In genomic region chr15:44729394-44729913, GRCh38 we compare ENCODE assay signal across 8 cellular contexts. TPM values are rescaled to one million over a fixed set of nuclear protein-coding genes. Genes with fewer than 3 reads are reported as not detected.
DNase-seq lines count a peak whose midpoint lies in the region; ATAC-seq, FAIRE-seq and TF ChIP-seq lines count a peak whose summit lies in the region.

No MANE protein-coding gene starts in this region.

- POLR2A ChIA-PET in A549 (lab: Yijun Ruan, JAX): interaction anchor here (1.0 to 3.7 kb wide), 4 partner anchors 9 to 66 kb away, joined by 3 to 81 read pairs (median 8); partner anchors contain the start of genes B2M, PATL2 and SPG11

- peak overlapping the region; percentile 99 to 100 for H3K4me3 Mint-ChIP-seq in stimulated activated naive CD8-positive, alpha-beta T cell treated with anti-CD3 and anti-CD28 coated beads, Interleukin-15, amount 100 ng/mL, for 72 hours

- DNase-seq in A549 (ENCODE audit: low read depth in 1 of 2, low spot score in 1 of 2) (no peak), NT2/D1 (ENCODE audit: low read depth, low spot score) (no peak), mammary epithelial cell (no peak), left lobe of liver (ENCODE audit: low spot score) (no peak), ecto neural progenitor cell (ENCODE audit: low spot score) (no peak), DMS153 (lab: John Stamatoyannopoulos, UW) (no peak)
- peak in 1 of 2 donors; percentile 66 for DNase-seq in stimulated activated naive CD8-positive, alpha-beta T cell treated with anti-CD3 and anti-CD28 coated beads, Interleukin-15, amount 100 ng/mL, for 72 hours

- WGBS in A549 (ENCODE audit: missing lambda C conversion rate): 7% methylated on average over 19 of the region's 20 CpGs
- WGBS in mammary epithelial cell (ENCODE audit: low coverage, missing lambda C conversion rate): 9% methylated on average over 18 of the region's 20 CpGs

- intact Hi-C loops in mammary epithelial cell (cut with micrococcal nuclease): loop anchor here (1.0 kb wide), 1 partner anchor 18 kb away; the partner anchor contains the start of genes B2M and PATL2

- H3K4me2 ChIP-seq in A549 (peak overlapping the region; percentile 78), mammary epithelial cell (ENCODE audit: insufficient read depth, low read depth, low read length) (peak overlapping the region; percentile 86)

- H3K27ac ChIP-seq in A549 (peak overlapping the region; percentile 83 to 93), mammary epithelial cell (ENCODE audit: insufficient read depth, low read depth, low read length) (peak overlapping the region; percentile 91)

- no peaks in the 10 kb centered on the region for H4K20me1 ChIP-seq in mammary epithelial cell (ENCODE audit: insufficient read depth, low read length)

- ATAC-seq in A549 (no peak; a peak in 2 of 6 replicates), GM18909 (IDR thresholded peaks at IDR 0.05; ENCODE audit: poor library complexity, unreplicated experiment) (peak; percentile 3), left lobe of liver (peak; percentile 35)
- ATAC-seq in stimulated activated naive CD8-positive, alpha-beta T cell treated with anti-CD3 and anti-CD28 coated beads, Interleukin-15, amount 100 ng/mL, for 72 hours: peak; percentile 18

- TF ChIP-seq RAD21 in A549 (conservative IDR thresholded peaks at IDR 0.05 in 1 of 2, IDR thresholded peaks at IDR 0.05 in 1 of 2): no peak

- dilution Hi-C loops in mammary epithelial cell (cut with HindIII; ENCODE audit: low sequenced_read_pairs): loop anchor here (5.0 kb wide), 2 partner anchors 58 to 82 kb away; no protein-coding TSS in a partner anchor

- peak overlapping the region; percentile 98 for H2AFZ ChIP-seq in mammary epithelial cell (ENCODE audit: low read depth, low read length)

- CTCF ChIA-PET in A549 (lab: Yijun Ruan, JAX): interaction anchor here (0.6 to 3.0 kb wide), 9 partner anchors 9 to 137 kb away, joined by 3 to 13 read pairs (median 4); partner anchors contain the start of gene SPG11
- CTCF ChIA-PET in mammary epithelial cell (lab: Charles Lee; ENCODE audit: low non-redundant PET): interaction anchor here (1.4 kb wide), 1 partner anchor 16 kb away, joined by 4 read pairs; no protein-coding TSS in a partner anchor

- BruUV-seq in mammary epithelial cell (replicated peaks; lab: Mats Ljungman, UMichigan): no TSS peak

- no peak for TF ChIP-seq EP300 in A549 (IDR thresholded peaks at IDR 0.05)

- H3K4me1 ChIP-seq in A549: peaks cover 33% of the 10 kb centered on the region
- peaks cover 2% of the 10 kb centered on the region for H3K4me1 ChIP-seq in NT2/D1 (ENCODE audit: insufficient read depth, insufficient read length)
- peaks cover 20% of the 10 kb centered on the region for H3K4me1 ChIP-seq in mammary epithelial cell (ENCODE audit: insufficient read depth, low read length)

- in situ Hi-C loops in mammary epithelial cell (cut with MboI; ENCODE audit: low sequenced_read_pairs in 2 of 2): loop anchor here (5.0 to 25.0 kb wide), 3 partner anchors 65 to 142 kb away; partner anchors contain the start of gene SPG11 (in 2 of the 2)

- H3K27ac Mint-ChIP-seq in stimulated activated naive CD8-positive, alpha-beta T cell treated with anti-CD3 and anti-CD28 coated beads, Interleukin-15, amount 100 ng/mL, for 72 hours: peak overlapping the region; percentile 100

- peak overlapping the region; percentile 58 for H3K4me3 ChIP-seq in A549
- peak overlapping the region; percentile 91 for H3K4me3 ChIP-seq in NT2/D1 (ENCODE audit: insufficient read length, low read depth)
- peak overlapping the region; percentile 70 to 83 (median 76) for H3K4me3 ChIP-seq in mammary epithelial cell (replicated peaks in 1 of 3; ENCODE audit: insufficient read depth in 1 of 3, low read depth in 2 of 3, low read length in 3 of 3)

- H3K9ac ChIP-seq in NT2/D1 (ENCODE audit: insufficient read length, low read depth) (peak overlapping the region; percentile 80), mammary epithelial cell (ENCODE audit: insufficient read depth, low read length) (peak overlapping the region; percentile 92)

- no peak for TF ChIP-seq POLR2A in A549 (IDR thresholded peaks at IDR 0.05; ENCODE audit: low read length)

- no peak for FAIRE-seq in A549 (lab: Jason Lieb, UNC)

- H3K4me1 Mint-ChIP-seq in stimulated activated naive CD8-positive, alpha-beta T cell treated with anti-CD3 and anti-CD28 coated beads, Interleukin-15, amount 100 ng/mL, for 72 hours: peaks cover 73% of the 10 kb centered on the region

- no peaks in the 10 kb centered on the region for H3K79me2 ChIP-seq in mammary epithelial cell (ENCODE audit: insufficient read depth, low read length)

- H3K9me3 ChIP-seq in A549 (no peaks in the 10 kb centered on the region), NT2/D1 (ENCODE audit: insufficient read depth, low read length) (no peaks in the 10 kb centered on the region), mammary epithelial cell (replicated peaks; ENCODE audit: insufficient read depth, low read length) (no peaks in the 10 kb centered on the region)

- no peaks in the 10 kb centered on the region for H3K27me3 Mint-ChIP-seq in stimulated activated naive CD8-positive, alpha-beta T cell treated with anti-CD3 and anti-CD28 coated beads, Interleukin-15, amount 100 ng/mL, for 72 hours

- H3K27me3 ChIP-seq in NT2/D1 (ENCODE audit: insufficient read depth, insufficient read length): peaks cover 12% of the 10 kb centered on the region
- no peaks in the 10 kb centered on the region for H3K27me3 ChIP-seq in mammary epithelial cell (ENCODE audit: insufficient read depth, low read length)

- H3K36me3 ChIP-seq in NT2/D1 (ENCODE audit: insufficient read depth, insufficient read length, low read length): peaks cover 8% of the 10 kb centered on the region
- peaks cover 2% of the 10 kb centered on the region for H3K36me3 ChIP-seq in mammary epithelial cell (ENCODE audit: insufficient read depth, low read length)

- no peaks in the 10 kb centered on the region for H3K9me3 Mint-ChIP-seq in stimulated activated naive CD8-positive, alpha-beta T cell treated with anti-CD3 and anti-CD28 coated beads, Interleukin-15, amount 100 ng/mL, for 72 hours

- no peak for TF ChIP-seq CTCF in A549 (IDR thresholded peaks at IDR 0.05)
- no peak for TF ChIP-seq CTCF in mammary epithelial cell (conservative IDR thresholded peaks at IDR 0.05 in 1 of 2, IDR thresholded peaks at IDR 0.05 in 1 of 2; ENCODE audit: extremely low read depth in 1 of 2, insufficient read depth in 1 of 2, low read depth in 1 of 2, low read length in 2 of 2)

TF ChIP-seq in A549, 52 proteins besides CTCF, POLR2A, EP300 and RAD21:
- TF ChIP-seq POLR2AphosphoS2 (conservative IDR thresholded peaks at IDR 0.05; ENCODE audit: low read length): no peak
- no peak for TF ChIP-seq HDAC2 (IDR thresholded peaks at IDR 0.05)
- no peak for TF ChIP-seq ZC3H11A (IDR thresholded peaks at IDR 0.05)
- no peak for TF ChIP-seq NR3C1 (IDR thresholded peaks at IDR 0.05)
- no peak for TF ChIP-seq HOXB13 (CRISPR knock-in tag; IDR thresholded peaks at IDR 0.05; ENCODE audit: low read depth)
- peak; percentile 18; the same call in 1 of the 2 replicates for TF ChIP-seq MAX (IDR thresholded peaks at IDR 0.05)

RNA-seq across cellular contexts. Expression of gene TRIM69, which starts 6.9 kb away (rescaled TPM):
- 9.3 and 10.4 TPM in 2 replicates for polyA plus RNA-seq in A549 (2011; rRNA removed)
- 2.6 and 2.9 TPM in 2 replicates for polyA plus RNA-seq in A549 (2012; cell fraction: cytosol; rRNA removed)
- polyA plus RNA-seq in A549 (2012; cell fraction: nucleus; rRNA removed): 1.5 and 2.7 TPM in 2 replicates
- 6.0 to 9.9 TPM (median 9.0 TPM) in 3 replicates for polyA plus RNA-seq in A549 (2017; fragmentation: RNase III; extraction: RNeasy Plus Mini Kit Qiagen cat#74134 plus additional on column Dnase treatment)
- polyA minus RNA-seq in A549 (2011; rRNA and poly(A)+ RNA removed): 6.3 and 7.3 TPM in 2 replicates
- 1 to 10 TPM; 7.7 to 9.0 TPM for total RNA-seq in mammary epithelial cell
- 4.5 TPM for polyA plus RNA-seq in mammary epithelial cell
- 32.9 TPM for polyA minus RNA-seq in mammary epithelial cell
- 5.2 TPM for total RNA-seq in left lobe of liver

RNA-seq across cellular contexts. Expression of gene B2M, which starts 18.1 kb away (rescaled TPM):
- polyA plus RNA-seq in A549 (2011; rRNA removed) (823 and 934 TPM in 2 replicates), A549 (2017; fragmentation: RNase III; extraction: RNeasy Plus Mini Kit Qiagen cat#74134 plus additional on column Dnase treatment) (486 to 559 TPM (median 514 TPM) in 3 replicates), mammary epithelial cell (2,230 TPM)
- 284 and 325 TPM in 2 replicates for polyA plus RNA-seq in A549 (2012; cell fraction: cytosol; rRNA removed)
- 183 and 334 TPM in 2 replicates for polyA plus RNA-seq in A549 (2012; cell fraction: nucleus; rRNA removed)
- polyA minus RNA-seq in A549 (2011; rRNA and poly(A)+ RNA removed): 92.0 and 99.1 TPM in 2 replicates
- total RNA-seq in mammary epithelial cell (100 to 1,000 TPM; 416 to 518 TPM), left lobe of liver (809 TPM)
- 465 TPM for polyA minus RNA-seq in mammary epithelial cell

RNA-seq across cellular contexts. Expression of gene PATL2, which starts 18.3 kb away (rescaled TPM):
- polyA plus RNA-seq in A549 (2011; rRNA removed) (0.13 and 0.26 TPM in 2 replicates), A549 (2017; fragmentation: RNase III; extraction: RNeasy Plus Mini Kit Qiagen cat#74134 plus additional on column Dnase treatment) (0.12 to 0.13 TPM in 2 of 3 replicates, not detected in the other), mammary epithelial cell (0.12 TPM)
- polyA plus RNA-seq in A549 (2012; cell fraction: cytosol; rRNA removed): 0.05 and 0.15 TPM in 2 replicates
- 0.18 and 0.23 TPM in 2 replicates for polyA plus RNA-seq in A549 (2012; cell fraction: nucleus; rRNA removed)
- 0.62 TPM in 1 of 2 replicates, not detected in the other for polyA minus RNA-seq in A549 (2011; rRNA and poly(A)+ RNA removed)
- total RNA-seq in mammary epithelial cell (not detected), left lobe of liver (0.58 TPM)
- not detected for polyA minus RNA-seq in mammary epithelial cell

Comparison
In these comparisons a context has a peak if more than half of its experiments do, and no peak if none do; other contexts are left out.
1. ATAC-seq: peak in GM18909 (single experiment), left lobe of liver (single experiment) and stimulated activated naive CD8-positive, alpha-beta T cell treated with anti-CD3 and anti-CD28 coated beads, Interleukin-15, amount 100 ng/mL, for 72 hours (single experiment); none in A549 (0 of 2).
2. Peak in every context shown above with its lines, with median percentiles within 50 percentile points of each other: H3K4me3 ChIP-seq.